Comparison of ENCODE assay signal across 8 cellular contexts in the genomic region with DNA sequence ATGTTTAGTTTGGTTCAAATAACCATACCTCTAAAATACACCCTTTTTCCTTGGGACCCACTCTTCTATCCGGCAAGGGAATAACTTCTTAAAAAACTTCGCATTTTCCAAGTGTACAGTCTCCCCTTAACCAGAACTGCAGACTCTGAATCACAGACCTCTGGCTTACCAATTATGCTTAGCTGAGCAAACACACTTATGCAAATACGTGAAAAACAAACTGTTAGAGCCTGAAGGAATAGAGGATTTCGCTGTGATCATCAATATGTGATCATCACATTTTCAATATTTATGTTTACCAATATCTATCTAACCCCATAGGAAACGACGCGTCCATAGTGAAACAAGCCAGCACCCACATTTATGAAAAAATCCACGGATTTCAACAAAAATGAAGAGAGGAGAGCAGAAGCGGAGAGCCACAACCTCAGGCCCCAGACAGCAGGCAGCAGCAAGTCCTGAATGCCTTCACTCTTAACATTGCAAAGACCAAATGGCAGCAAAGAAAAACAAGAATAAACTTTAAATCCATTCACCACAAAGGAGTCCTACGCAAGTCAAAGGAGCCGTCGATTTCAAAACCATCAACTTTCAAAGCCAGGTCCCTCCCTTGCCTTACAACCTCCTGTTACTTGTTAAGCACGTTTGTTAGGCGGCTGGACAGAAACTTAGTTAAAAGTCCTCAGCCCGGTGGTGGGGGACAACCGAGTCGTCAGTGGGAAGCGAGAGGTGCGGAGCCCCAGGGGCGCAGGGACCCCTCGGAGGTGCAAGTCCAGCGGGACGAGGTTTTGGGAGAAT. TPM values are rescaled to one million over a fixed set of nuclear protein-coding genes. Genes with fewer than 3 reads are reported as not detected.
DNase-seq lines count a peak whose midpoint lies in the region; ATAC-seq and TF ChIP-seq lines count a peak whose summit lies in the region.

No MANE protein-coding gene starts in this region.

- H3K27ac ChIP-seq in body of pancreas (peak overlapping the region; percentile 65 to 94 (median 84)), layer of hippocampus (ENCODE audit: low read depth, low read length) (peak overlapping the region; percentile 88), suprapubic skin (peak overlapping the region; percentile 96)

- TF ChIP-seq POLR2A in body of pancreas (IDR thresholded peaks at IDR 0.05) (peak in 2 of 3 donors; percentile 14 to 41), suprapubic skin (IDR thresholded peaks at IDR 0.05) (peak in 1 of 2 donors; percentile 22)

- intact Hi-C loops in body of pancreas (cut with DNase I) = no loop called here
- intact Hi-C loops in activated CD4-positive, alpha-beta T cell treated with anti-CD3 and anti-CD28 coated beads, Interleukin-2, amount 10 ng/mL, durations not matched to agents 24 days and 14 days (cut with micrococcal nuclease) = no loop called here

- peaks cover 49% of the 10 kb centered on the region for H3K27me3 Mint-ChIP-seq in activated CD4-positive, alpha-beta T cell treated with anti-CD3 and anti-CD28 coated beads, Interleukin-2, amount 10 ng/mL, durations not matched to agents 24 days and 14 days

- TF ChIP-seq EP300 in suprapubic skin (IDR thresholded peaks at IDR 0.05) = no peak

- ATAC-seq in body of pancreas (peak; percentile 3), GM19328 (IDR thresholded peaks at IDR 0.05; ENCODE audit: unreplicated experiment) (no peak)

- H3K9me3 ChIP-seq in body of pancreas (no peaks in the 10 kb centered on the region), suprapubic skin (no peaks in the 10 kb centered on the region)

- DNase-seq in NCI-H510A treated with DMSO at 0.1 percent for 48 hours (lab: John Stamatoyannopoulos, UW) (peak; percentile 35), NCI-H510A (lab: John Stamatoyannopoulos, UW) (no peak), body of pancreas (no peak), suprapubic skin (ENCODE audit: low spot score in 2 of 2) (no peak), NCI-H128 (lab: John Stamatoyannopoulos, UW; ENCODE audit: unreplicated experiment) (no peak)
- no peak for DNase-seq in activated CD4-positive, alpha-beta T cell treated with anti-CD3 and anti-CD28 coated beads, Interleukin-2, amount 10 ng/mL, durations not matched to agents 24 days and 14 days

- WGBS in body of pancreas, 2 donors = 3 to 5% methylated on average over 23 of the region's 23 CpGs
- whole genome bisulfite sequencing in suprapubic skin = 6% methylated on average over 23 of the region's 23 CpGs

- TF ChIP-seq CTCF in body of pancreas (IDR thresholded peaks at IDR 0.05) (no peak), suprapubic skin (IDR thresholded peaks at IDR 0.05) (no peak)

- no peaks in the 10 kb centered on the region for H3K9me3 Mint-ChIP-seq in activated CD4-positive, alpha-beta T cell treated with anti-CD3 and anti-CD28 coated beads, Interleukin-2, amount 10 ng/mL, durations not matched to agents 24 days and 14 days

- H3K36me3 Mint-ChIP-seq in activated CD4-positive, alpha-beta T cell treated with anti-CD3 and anti-CD28 coated beads, Interleukin-2, amount 10 ng/mL, durations not matched to agents 24 days and 14 days (ENCODE audit: low read depth) = peaks cover 4% of the 10 kb centered on the region

- no peak overlapping the region for H3K27ac Mint-ChIP-seq in activated CD4-positive, alpha-beta T cell treated with anti-CD3 and anti-CD28 coated beads, Interleukin-2, amount 10 ng/mL, durations not matched to agents 24 days and 14 days

- no peak overlapping the region for H3K4me3 Mint-ChIP-seq in activated CD4-positive, alpha-beta T cell treated with anti-CD3 and anti-CD28 coated beads, Interleukin-2, amount 10 ng/mL, durations not matched to agents 24 days and 14 days

- H3K27me3 ChIP-seq in body of pancreas (no peaks in the 10 kb centered on the region), layer of hippocampus (ENCODE audit: control insufficient read depth, insufficient read depth, low read length) (no peaks in the 10 kb centered on the region), suprapubic skin (no peaks in the 10 kb centered on the region)

- H3K36me3 ChIP-seq in body of pancreas (replicated peaks in 1 of 2; ENCODE audit: insufficient read depth in 1 of 2, low read depth in 2 of 2) (no peaks in the 10 kb centered on the region), suprapubic skin (no peaks in the 10 kb centered on the region)

- H3K4me3 ChIP-seq in body of pancreas = peak overlapping the region; percentile 44 to 71
- H3K4me3 ChIP-seq in suprapubic skin = peak overlapping the region; percentile 80

- peaks cover 3% of the 10 kb centered on the region for H3K4me1 Mint-ChIP-seq in activated CD4-positive, alpha-beta T cell treated with anti-CD3 and anti-CD28 coated beads, Interleukin-2, amount 10 ng/mL, durations not matched to agents 24 days and 14 days

- H3K4me1 ChIP-seq in body of pancreas (peaks cover 20% of the 10 kb centered on the region), suprapubic skin (peaks cover 41% of the 10 kb centered on the region)

RNA-seq across cellular contexts. Expression of a gene that starts 1.1 kb away (rescaled TPM):
- total RNA-seq in body of pancreas = 10 to 100 TPM; 10.9 to 13.0 TPM
- 10 to 100 TPM; 16.2 to 65.8 (median 23.5) TPM for total RNA-seq in suprapubic skin
- not detected in 2 replicates for total RNA-seq in activated CD4-positive, alpha-beta T cell treated with anti-CD3 and anti-CD28 coated beads, Interleukin-2, amount 10 ng/mL, durations not matched to agents 24 days and 14 days

Comparison
In these comparisons a context has a peak if more than half of its experiments do, and no peak if none do; other contexts are left out.
1. RNA of a gene that starts 1.1 kb away (total RNA-seq): 16.2 to 65.8 TPM in suprapubic skin and 10.9 to 13.0 TPM in body of pancreas; not detected in activated CD4-positive, alpha-beta T cell treated with anti-CD3 and anti-CD28 coated beads, Interleukin-2, amount 10 ng/mL, durations not matched to agents 24 days and 14 days; every median in the first group is over 10 times any median in the second.
2. Peak in every context shown above with its lines, with median percentiles within 50 percentile points of each other: H3K27ac ChIP-seq.